In genomic region chr6:37884548-37884947, GRCh38 we compare ENCODE assay signal across 21 cellular contexts.
DNase-seq lines count a peak whose midpoint lies in the region; FAIRE-seq and TF ChIP-seq lines count a peak whose summit lies in the region.
"Had no signal": no experiment of that assay in that cellular context is flagged by ENCODE, and none has a peak within 500 bp of the region (broad histone marks: within the 10 kb centered on the region; RNA-seq: fewer than 3 reads in every experiment).

No MANE protein-coding gene starts in this region.

- no peak overlapping the region for H3K14ac ChIP-seq in neuronal stem cell (ENCODE audit: low read length)

- no peak overlapping the region for H2AK5ac ChIP-seq in mesendoderm (ENCODE audit: low read length)
- no peak overlapping the region for H2AK5ac ChIP-seq in neuronal stem cell (ENCODE audit: low read depth, low read length)

- H3K4me3 ChIP-seq in choroid plexus epithelial cell (ENCODE audit: low read depth, low read length) (no peak overlapping the region), mesendoderm (ENCODE audit: low read length) (no peak overlapping the region), neuronal stem cell (ENCODE audit: low read length in 2 of 2) (no peak overlapping the region)
- H3K4me3 ChIP-seq: BLaER1, GM12878, GM23338 had no signal

- H2BK120ac ChIP-seq in mesendoderm (ENCODE audit: low read depth, low read length) (no peak overlapping the region), neuronal stem cell (ENCODE audit: low read depth, low read length) (no peak overlapping the region)

- H4K5ac ChIP-seq in mesendoderm (ENCODE audit: low read length), result no peak overlapping the region

- no peak overlapping the region for H2AFZ ChIP-seq in neuronal stem cell (ENCODE audit: low read length)
- H2AFZ ChIP-seq: GM23338 had no signal

- WGBS in mesendoderm (ENCODE audit: extremely low coverage, insufficient coverage, low lambda C conversion rate), result no CpG with 5 or more reads among the region's 1 CpG
- no CpG with 5 or more reads among the region's 1 CpG for whole genome bisulfite sequencing in neuronal stem cell (ENCODE audit: extremely low coverage in 2 of 2, insufficient read length in 2 of 2, insufficient replicate concordance in 1 of 2), 2 donors

- H3K79me1 ChIP-seq in mesendoderm (ENCODE audit: low read length) (peaks cover 18% of the 10 kb centered on the region), neuronal stem cell (ENCODE audit: low read depth, low read length) (no peaks in the 10 kb centered on the region)

- intact Hi-C loops in activated CD4-positive, alpha-beta memory T cell treated with anti-CD3 and anti-CD28 coated beads for 36 hours (cut with micrococcal nuclease), result no loop called here

- H3K9me3 ChIP-seq in neuronal stem cell (replicated peaks in 1 of 2; ENCODE audit: control insufficient read depth in 2 of 2, insufficient read depth in 1 of 2, low read depth in 1 of 2, low read length in 2 of 2), result no peaks in the 10 kb centered on the region
- H3K9me3 ChIP-seq: BLaER1 had no signal

- no peaks in the 10 kb centered on the region for H3K9me3 Mint-ChIP-seq in activated CD4-positive, alpha-beta memory T cell treated with anti-CD3 and anti-CD28 coated beads for 36 hours
- H3K9me3 Mint-ChIP-seq: CD8-positive, alpha-beta T cell; GM23338 had no signal

- no peak overlapping the region for H3K27ac Mint-ChIP-seq in activated CD4-positive, alpha-beta memory T cell treated with anti-CD3 and anti-CD28 coated beads for 36 hours
- H3K27ac Mint-ChIP-seq: CD4-positive, CD25-positive, alpha-beta regulatory T cell; CD8-positive, alpha-beta T cell; GM23338 had no signal

- H3K23ac ChIP-seq in mesendoderm (ENCODE audit: low read length), result peak overlapping the region; percentile 6
- H3K23ac ChIP-seq in neuronal stem cell (ENCODE audit: low read depth, low read length, poor library complexity), result no peak overlapping the region

- H2BK5ac ChIP-seq in mesendoderm (ENCODE audit: low read length) (no peak overlapping the region), neuronal stem cell (ENCODE audit: low read length) (no peak overlapping the region)

- no peak overlapping the region for H4K8ac ChIP-seq in mesendoderm (ENCODE audit: low read depth, low read length)
- H4K8ac ChIP-seq in neuronal stem cell (ENCODE audit: low read depth, low read length), result no peak overlapping the region

- no peak for TF ChIP-seq POLR2A in H54 (IDR thresholded peaks at IDR 0.05; ENCODE audit: low read depth, low read length)

- POLR2A ChIA-PET in activated CD4-positive, alpha-beta memory T cell treated with anti-CD3 and anti-CD28 coated beads for 36 hours (lab: Charles Lee), result no interaction called here

- no peak overlapping the region for H3K4ac ChIP-seq in mesendoderm (ENCODE audit: low read depth, low read length)
- H3K4ac ChIP-seq in neuronal stem cell (ENCODE audit: low read length), result no peak overlapping the region

- no peak for TF ChIP-seq CTCF in choroid plexus epithelial cell (conservative IDR thresholded peaks at IDR 0.05; ENCODE audit: low read depth, low read length)

- peak; percentile 64 for FAIRE-seq in H54 (lab: Jason Lieb, UNC)
- FAIRE-seq: GM12878, GM18507 had no signal

- H3K9ac ChIP-seq in mesendoderm (ENCODE audit: low read length) (no peak overlapping the region), neuronal stem cell (ENCODE audit: low read depth, low read length, poor library complexity) (no peak overlapping the region)
- H3K9ac ChIP-seq: BLaER1 had no signal

- no peak overlapping the region for H3K56ac ChIP-seq in mesendoderm (ENCODE audit: low read length)

- H2BK15ac ChIP-seq in mesendoderm (replicated peaks; ENCODE audit: low read depth), result no peak overlapping the region
- no peak overlapping the region for H2BK15ac ChIP-seq in neuronal stem cell (ENCODE audit: low read length)

- H3K4me1 Mint-ChIP-seq in activated CD4-positive, alpha-beta memory T cell treated with anti-CD3 and anti-CD28 coated beads for 36 hours (ENCODE audit: low read depth), result peaks cover 18% of the 10 kb centered on the region

- no peak overlapping the region for H2BK12ac ChIP-seq in neuronal stem cell (ENCODE audit: low read length)

- no peak overlapping the region for H4K91ac ChIP-seq in neuronal stem cell (ENCODE audit: low read depth, low read length, poor library complexity)

- H3K36me3 ChIP-seq in mesendoderm (ENCODE audit: control insufficient read depth, insufficient read depth, low read length), result no peaks in the 10 kb centered on the region
- H3K36me3 ChIP-seq in neuronal stem cell (replicated peaks in 1 of 2; ENCODE audit: control insufficient read depth in 2 of 2, insufficient read depth in 2 of 2, low read length in 2 of 2), result no peaks in the 10 kb centered on the region

- H3K4me1 ChIP-seq in mesendoderm (ENCODE audit: control insufficient read depth, low read depth, low read length) (peaks cover 5% of the 10 kb centered on the region), neuronal stem cell (ENCODE audit: control insufficient read depth in 2 of 2, insufficient read depth in 1 of 2, low read depth in 1 of 2, low read length in 2 of 2) (peaks cover 0 to 8% of the 10 kb centered on the region in 2 donors)

- H3K27me3 ChIP-seq in mesendoderm (ENCODE audit: insufficient read depth, low read length, poor library complexity) (no peaks in the 10 kb centered on the region), neuronal stem cell (ENCODE audit: control insufficient read depth in 3 of 3, insufficient read depth in 3 of 3, low read depth in 1 of 3, low read length in 3 of 3) (no peaks in the 10 kb centered on the region)
- H3K27me3 ChIP-seq: BLaER1 had no signal

- DNase-seq in H54 (ENCODE audit: insufficient read length, low spot score) (no peak), NCI-H226 (peak; percentile 85), choroid plexus epithelial cell (ENCODE audit: low read depth) (peak; percentile 44), mesendoderm (no peak), COR-L47 (lab: John Stamatoyannopoulos, UW) (no peak), neuronal stem cell (ENCODE audit: low spot score) (no peak)
- no peak for DNase-seq in activated CD4-positive, alpha-beta memory T cell treated with anti-CD3 and anti-CD28 coated beads for 36 hours
- DNase-seq: CD4-positive, CD25-positive, alpha-beta regulatory T cell; CD8-positive, alpha-beta T cell; DMS 273 treated with DMSO at 0.1 percent for 48 hours; DMS79; EL; GDM1; H7; HCEC 1CT had no signal

- no peak overlapping the region for H3K4me3 Mint-ChIP-seq in activated CD4-positive, alpha-beta memory T cell treated with anti-CD3 and anti-CD28 coated beads for 36 hours
- H3K4me3 Mint-ChIP-seq: B cell; CD4-positive, CD25-positive, alpha-beta regulatory T cell; CD8-positive, alpha-beta T cell; GM23338 had no signal

- peaks cover 14% of the 10 kb centered on the region for H3K79me2 ChIP-seq in mesendoderm (ENCODE audit: control insufficient read depth, insufficient read depth, low read length)

- H3K4me2 ChIP-seq in mesendoderm (ENCODE audit: low read length) (no peak overlapping the region), neuronal stem cell (ENCODE audit: insufficient read depth, low read length, poor library complexity, severe bottlenecking) (no peak overlapping the region)
- H3K4me2 ChIP-seq: BLaER1, GM23338 had no signal

- no peak overlapping the region for H3K27ac ChIP-seq in mesendoderm (ENCODE audit: low read depth, low read length)
- H3K27ac ChIP-seq in neuronal stem cell (replicated peaks; ENCODE audit: low read length), result no peak overlapping the region
- H3K27ac ChIP-seq: BLaER1, C4-2B had no signal

- H3K18ac ChIP-seq in mesendoderm (ENCODE audit: low read length) (no peak overlapping the region), neuronal stem cell (ENCODE audit: low read length) (no peak overlapping the region)

- H3K36me3 Mint-ChIP-seq in activated CD4-positive, alpha-beta memory T cell treated with anti-CD3 and anti-CD28 coated beads for 36 hours, result peaks cover 6% of the 10 kb centered on the region
- H3K36me3 Mint-ChIP-seq: CD8-positive, alpha-beta T cell had no signal

- CTCF ChIA-PET in activated CD4-positive, alpha-beta memory T cell treated with anti-CD3 and anti-CD28 coated beads for 36 hours (lab: Charles Lee), result no interaction called here

- no peaks in the 10 kb centered on the region for H3K27me3 Mint-ChIP-seq in activated CD4-positive, alpha-beta memory T cell treated with anti-CD3 and anti-CD28 coated beads for 36 hours
- H3K27me3 Mint-ChIP-seq: B cell; CD4-positive, CD25-positive, alpha-beta regulatory T cell had no signal

Comparison
In these comparisons a context has a peak if more than half of its experiments do, and no peak if none do; other contexts are left out.
1. DNase-seq: peak in NCI-H226 (single experiment) and choroid plexus epithelial cell (single experiment); none in H54 (single experiment), mesendoderm (single experiment), COR-L47 (single experiment), neuronal stem cell (single experiment) and activated CD4-positive, alpha-beta memory T cell treated with anti-CD3 and anti-CD28 coated beads for 36 hours (single experiment).